11 cellular contexts compared by ENCODE assay signal in genomic region chr18:23141022-23141999, GRCh38. TPM values are rescaled to one million over a fixed set of nuclear protein-coding genes. Genes with fewer than 3 reads are reported as not detected.
DNase-seq lines count a peak whose midpoint lies in the region; ATAC-seq and TF ChIP-seq lines count a peak whose summit lies in the region.
"Had no signal": no experiment of that assay in that cellular context is flagged by ENCODE, and none has a peak within 500 bp of the region (broad histone marks: within the 10 kb centered on the region; RNA-seq: fewer than 3 reads in every experiment).

No MANE protein-coding gene starts in this region.

- H3K9me3 ChIP-seq in Panc1 (ENCODE audit: control insufficient read depth, insufficient read depth, low read depth, low read length) (no peaks in the 10 kb centered on the region), subcutaneous abdominal adipose tissue (ENCODE audit: control insufficient read depth in 5 of 5, low read length in 5 of 5) (no peaks in the 10 kb centered on the region)
- H3K9me3 ChIP-seq: prostate gland had no signal

- CTCF ChIA-PET in Panc1 (lab: Charles Lee): interaction anchor here (0.6 to 1.2 kb wide), 3 partner anchors 8 to 347 kb away, joined by 3 to 7 read pairs (median 3); no protein-coding TSS in a partner anchor

- H3K36me3 ChIP-seq in Panc1 (ENCODE audit: control insufficient read depth, insufficient read depth, low read length) (no peaks in the 10 kb centered on the region), subcutaneous abdominal adipose tissue (ENCODE audit: control insufficient read depth in 5 of 5, insufficient read depth in 5 of 5, low read length in 5 of 5) (peaks cover 0 to 3% (median 0%) of the 10 kb centered on the region in 5 donors)
- H3K36me3 ChIP-seq: prostate gland had no signal

- intact Hi-C loops in Panc1 (cut with micrococcal nuclease; ENCODE audit: unreplicated experiment) (no loop called here), left ventricle myocardium superior (cut with micrococcal nuclease) (no loop called here)

- H3K4me3 ChIP-seq in Panc1 (ENCODE audit: low read depth in 2 of 2, low read length in 2 of 2) (peak overlapping the region in 1 of 2 experiments; percentile 25; a peak in 1 of 4 replicates), subcutaneous abdominal adipose tissue (ENCODE audit: low read depth in 1 of 5, low read length in 5 of 5) (peak overlapping the region in 1 of 5 donors; percentile 15)
- H3K4me3 ChIP-seq: prostate gland had no signal

- H3K27me3 ChIP-seq in Panc1 (ENCODE audit: control insufficient read depth, insufficient read depth, low read length) (no peaks in the 10 kb centered on the region), subcutaneous abdominal adipose tissue (ENCODE audit: control insufficient read depth in 5 of 5, insufficient read depth in 4 of 5, low read length in 5 of 5) (no peaks in the 10 kb centered on the region)

- DNase-seq in HT-29 (ENCODE audit: low spot score) (peak; percentile 76), Panc1 (ENCODE audit: low read depth, low spot score) (no peak), left ventricle myocardium superior (peak; percentile 67), AG08396 (ENCODE audit: low spot score) (no peak)
- DNase-seq: activated gamma-delta T cell treated with Interleukin-2 at 50 U/mL for 16 hours, T-cell had no signal

- no TSS peak for BruUV-seq in Panc1 (replicated peaks; lab: Mats Ljungman, UMichigan)

- peak overlapping the region in 3 of 5 donors; percentile 17 to 42 (median 28) for H3K9ac ChIP-seq in subcutaneous abdominal adipose tissue (ENCODE audit: low read length in 5 of 5)

- in situ Hi-C loops in Panc1 (cut with HindIII; ENCODE audit: low pct_unique_long_range_greater_than_20kb, low sequenced_read_pairs): no loop called here

- ATAC-seq in Panc1 (peak; percentile 27), left ventricle myocardium superior (peak; percentile 19), GM18870 (IDR thresholded peaks at IDR 0.05; ENCODE audit: unreplicated experiment) (no peak), HG02588 (IDR thresholded peaks at IDR 0.05; ENCODE audit: unreplicated experiment) (no peak), HG03196 (IDR thresholded peaks at IDR 0.05; ENCODE audit: unreplicated experiment) (no peak)
- ATAC-seq: T-cell had no signal

- POLR2A ChIA-PET in Panc1 (lab: Charles Lee): no interaction called here

- H3K27ac ChIP-seq in Panc1 (ENCODE audit: low read length) (peak overlapping the region; percentile 88), subcutaneous abdominal adipose tissue (ENCODE audit: low read depth, low read length) (peak overlapping the region; percentile 93)
- H3K27ac ChIP-seq: prostate gland had no signal

- no peak for TF ChIP-seq CTCF in Panc1 (IDR thresholded peaks at IDR 0.05)

- peaks cover 76% of the 10 kb centered on the region for H3K4me1 ChIP-seq in Panc1 (ENCODE audit: control insufficient read depth, insufficient read depth, low read length)
- H3K4me1 ChIP-seq in subcutaneous abdominal adipose tissue (ENCODE audit: control insufficient read depth in 5 of 5, insufficient read depth in 5 of 5, low read length in 5 of 5): peaks cover 10 to 80% (median 71%) of the 10 kb centered on the region in 5 donors
- H3K4me1 ChIP-seq: prostate gland had no signal

RNA-seq across cellular contexts. Expression of gene CABLES1, which starts 6.0 kb away (rescaled TPM):
- 37.0 and 45.9 TPM in 2 replicates for total RNA-seq in HT-29 (2014; rRNA removed; shearing (Covaris generic))
- 66.4 TPM for total RNA-seq in Panc1 (2021; ENCODE audit: unreplicated experiment)
- 43.4 TPM for polyA plus RNA-seq in Panc1 (2012; ENCODE audit: insufficient read length)
- 3.2 TPM for total RNA-seq in left ventricle myocardium superior

Comparison
In these comparisons a context has a peak if more than half of its experiments do, and no peak if none do; other contexts are left out.
1. DNase-seq: peak in HT-29 (single experiment) and left ventricle myocardium superior (single experiment); none in Panc1 (single experiment) and AG08396 (single experiment).
2. ATAC-seq: peak in Panc1 (single experiment) and left ventricle myocardium superior (single experiment); none in GM18870 (single experiment), HG02588 (single experiment) and HG03196 (single experiment).